ENCODE assay signal across 1 cellular context in genomic region chr13:50068508-50068907, GRCh38.
TF ChIP-seq lines count a peak whose summit lies in the region.

No MANE protein-coding gene starts in this region.

TF ChIP-seq in K562, 482 proteins besides CTCF, POLR2A, EP300 and RAD21 (continued from another document):
- TF ChIP-seq BCLAF1 (IDR thresholded peaks at IDR 0.05; ENCODE audit: borderline replicate concordance in 1 of 2, control insufficient read depth in 1 of 2, low read depth in 2 of 2, low read length in 1 of 2) (no peak), AFF1 (IDR thresholded peaks at IDR 0.05; ENCODE audit: low read depth in 1 of 2, partially characterized antibody in 2 of 2) (no peak), SLC30A9 (CRISPR knock-in tag; IDR thresholded peaks at IDR 0.05) (no peak), ATF3 (IDR thresholded peaks at IDR 0.05) (peak; percentile 47; the same call in 1 of the 2 replicates), ATF3 (CRISPR knock-in tag; conservative IDR thresholded peaks at IDR 0.05) (no peak), RNF2 (IDR thresholded peaks at IDR 0.05) (no peak)
